ENCODE assay signal across 8 cellular contexts in the genomic region with DNA sequence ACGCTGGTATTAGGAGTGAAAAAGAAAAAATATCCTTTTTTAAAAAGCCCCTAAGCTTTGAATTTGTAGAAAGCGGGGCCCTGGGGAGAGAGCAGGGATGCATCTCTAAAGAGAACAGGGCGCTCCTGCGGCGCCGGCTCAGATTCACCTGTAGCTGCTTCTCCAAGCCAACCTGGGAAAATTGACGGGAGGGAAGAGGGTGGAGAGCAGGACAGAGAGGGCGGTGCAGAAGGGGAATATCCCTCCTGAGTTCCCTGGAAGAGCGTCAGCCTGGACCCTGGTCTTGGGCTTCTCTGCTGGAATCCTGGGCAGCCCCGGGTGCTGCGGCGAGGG. TPM values are rescaled to one million over a fixed set of nuclear protein-coding genes. Genes with fewer than 3 reads are reported as not detected.
DNase-seq lines count a peak whose midpoint lies in the region; ATAC-seq, FAIRE-seq and TF ChIP-seq lines count a peak whose summit lies in the region.

No MANE protein-coding gene starts in this region.

- peak overlapping the region in 6 of 7 donors; percentile 0 to 93 (median 86) for H3K27ac Mint-ChIP-seq in CD14-positive monocyte
- peak overlapping the region; percentile 97 to 100 for H3K27ac Mint-ChIP-seq in natural killer cell treated with Interleukin-12 subunit alpha and Interleukin-12 subunit beta and Interleukin-15 and Interleukin-18, amount 100 ng/mL, for 72 hours

- TF ChIP-seq CTCF in CD14-positive monocyte (IDR thresholded peaks at IDR 0.05) (no peak), bronchial epithelial cell (IDR thresholded peaks at IDR 0.05; ENCODE audit: insufficient read depth, low read length, severe bottlenecking) (no peak)

- no peaks in the 10 kb centered on the region for H3K27me3 ChIP-seq in bronchial epithelial cell (ENCODE audit: control insufficient read depth, insufficient read depth, low read length)

- H3K27me3 Mint-ChIP-seq in CD14-positive monocyte (ENCODE audit: low read depth in 3 of 3) = peaks cover 0 to 15% (median 0%) of the 10 kb centered on the region in 3 donors
- no peaks in the 10 kb centered on the region for H3K27me3 Mint-ChIP-seq in natural killer cell treated with Interleukin-12 subunit alpha and Interleukin-12 subunit beta and Interleukin-15 and Interleukin-18, amount 100 ng/mL, for 72 hours

- peaks cover 4 to 6% of the 10 kb centered on the region in 2 donors for H3K36me3 Mint-ChIP-seq in CD14-positive monocyte
- no peaks in the 10 kb centered on the region for H3K36me3 Mint-ChIP-seq in natural killer cell treated with Interleukin-12 subunit alpha and Interleukin-12 subunit beta and Interleukin-15 and Interleukin-18, amount 100 ng/mL, for 72 hours

- H3K36me3 ChIP-seq in KOPT-K1 (ENCODE audit: insufficient read depth, low read length) (no peaks in the 10 kb centered on the region), bronchial epithelial cell (ENCODE audit: control insufficient read depth, insufficient read depth, low read length) (no peaks in the 10 kb centered on the region)

- ATAC-seq in natural killer cell treated with Interleukin-12 subunit alpha and Interleukin-12 subunit beta and Interleukin-15 and Interleukin-18, amount 100 ng/mL, for 72 hours = no peak
- ATAC-seq in HG02798 (IDR thresholded peaks at IDR 0.05; ENCODE audit: poor library complexity, unreplicated experiment) = no peak
- no peak for ATAC-seq in HG03139 (IDR thresholded peaks at IDR 0.05; ENCODE audit: unreplicated experiment)

- peak overlapping the region; percentile 86 for H3K27ac ChIP-seq in KOPT-K1 (ENCODE audit: low read depth, low read length, poor library complexity, severe bottlenecking)

- intact Hi-C loops in CD14-positive monocyte (cut with micrococcal nuclease) = loop anchor here in 1 of 2 donors (10.0 kb wide), 1 partner anchor 63 kb away; a partner anchor contains a TSS

- peaks cover 0 to 6% (median 0%) of the 10 kb centered on the region in 7 donors for H3K9me3 Mint-ChIP-seq in CD14-positive monocyte
- H3K9me3 Mint-ChIP-seq in natural killer cell treated with Interleukin-12 subunit alpha and Interleukin-12 subunit beta and Interleukin-15 and Interleukin-18, amount 100 ng/mL, for 72 hours = no peaks in the 10 kb centered on the region

- no peak for FAIRE-seq in bronchial epithelial cell (lab: Jason Lieb, UNC)

- no peaks in the 10 kb centered on the region for H3K9me3 ChIP-seq in KOPT-K1 (ENCODE audit: insufficient read depth, low read length, poor library complexity, severe bottlenecking)

- peaks cover 59% of the 10 kb centered on the region for H3K4me1 Mint-ChIP-seq in CD14-positive monocyte
- peaks cover 33 to 41% of the 10 kb centered on the region in 2 donors for H3K4me1 Mint-ChIP-seq in natural killer cell treated with Interleukin-12 subunit alpha and Interleukin-12 subunit beta and Interleukin-15 and Interleukin-18, amount 100 ng/mL, for 72 hours (ENCODE audit: low read depth in 2 of 2)

- peak overlapping the region; percentile 48 for H3K4me3 ChIP-seq in bronchial epithelial cell (ENCODE audit: low read depth, low read length)

- DNase-seq in CD14-positive monocyte (ENCODE audit: low spot score) (no peak), bronchial epithelial cell (ENCODE audit: low read depth) (no peak), NCI-H2107 (lab: John Stamatoyannopoulos, UW) (no peak)
- no peak for DNase-seq in natural killer cell treated with Interleukin-12 subunit alpha and Interleukin-12 subunit beta and Interleukin-15 and Interleukin-18, amount 100 ng/mL, for 72 hours (ENCODE audit: low spot score)
- DNase-seq in stimulated activated CD4-positive, alpha-beta T cell treated with anti-CD3 and anti-CD28 coated beads, Interleukin-4, amount 100 ng/mL, for 24 hours = no peak

- peak overlapping the region; percentile 83 to 93 for H3K4me3 Mint-ChIP-seq in CD14-positive monocyte
- H3K4me3 Mint-ChIP-seq in natural killer cell treated with Interleukin-12 subunit alpha and Interleukin-12 subunit beta and Interleukin-15 and Interleukin-18, amount 100 ng/mL, for 72 hours = peak overlapping the region; percentile 89

RNA-seq across cellular contexts. Expression of a gene that starts 0.8 kb away (rescaled TPM):
- 1 to 10 TPM; 4.0 to 7.4 TPM for polyA plus RNA-seq in CD14-positive monocyte
- total RNA-seq in bronchial epithelial cell = under 0.01 TPM in 2 replicates
- not detected for total RNA-seq in natural killer cell treated with Interleukin-12 subunit alpha and Interleukin-12 subunit beta and Interleukin-15 and Interleukin-18, amount 100 ng/mL, for 72 hours

RNA-seq across cellular contexts. Expression of a gene that starts 33.8 kb away (rescaled TPM):
- 1,000 to 10,000 TPM; 1,908 to 2,198 TPM for polyA plus RNA-seq in CD14-positive monocyte
- 2,415 and 8,689 TPM in 2 replicates for total RNA-seq in bronchial epithelial cell
- total RNA-seq in natural killer cell treated with Interleukin-12 subunit alpha and Interleukin-12 subunit beta and Interleukin-15 and Interleukin-18, amount 100 ng/mL, for 72 hours = 1,000 to 10,000 TPM; 1,043 to 1,156 TPM
